Comparison of ENCODE assay signal across 8 cellular contexts in genomic region chr17:65556014-65556909, GRCh38. TPM values are rescaled to one million over a fixed set of nuclear protein-coding genes. Genes with fewer than 3 reads are reported as not detected.
A peak's percentile ranks its signal among the peaks of the same experiment; 100 is the strongest.
DNase-seq lines count a peak whose midpoint lies in the region; ATAC-seq and TF ChIP-seq lines count a peak whose summit lies in the region.

No MANE protein-coding gene starts in this region.

- H3K27me3 Mint-ChIP-seq in type B pancreatic cell: no peaks in the 10 kb centered on the region

- peak overlapping the region; percentile 100 for H3K4me3 ChIP-seq in cardiac muscle cell

- H3K27me3 ChIP-seq in cardiac muscle cell: no peaks in the 10 kb centered on the region

- H3K4me3 Mint-ChIP-seq in type B pancreatic cell: no peak overlapping the region

- H3K9me3 Mint-ChIP-seq in type B pancreatic cell: no peaks in the 10 kb centered on the region

- DNase-seq in EL (peak; percentile 59), HK-2 (ENCODE audit: unreplicated experiment) (peak; percentile 78), RPMI7951 (ENCODE audit: low read depth) (peak; percentile 46), cardiac muscle cell (ENCODE audit: low read depth in 1 of 2, low spot score in 1 of 2) (peak; percentile 78 to 92), posterior cingulate gyrus (peak; percentile 69 to 96 (median 86)), type B pancreatic cell (ENCODE audit: extremely low spot score, unreplicated experiment) (peak; percentile 90)
- peak; percentile 91 for DNase-seq in activated naive CD4-positive, alpha-beta T cell treated with Interleukin-2 at 50 U/mL for 16 hours

- no peaks in the 10 kb centered on the region for H3K9me3 ChIP-seq in cardiac muscle cell (ENCODE audit: low read depth)

- intact Hi-C loops in posterior cingulate gyrus (cut with DNase I): loop anchor here (5.0 kb wide), 3 partner anchors 99 to 611 kb away; no protein-coding TSS in a partner anchor

- peak overlapping the region; percentile 19 for H3K27ac ChIP-seq in cardiac muscle cell

- no peaks in the 10 kb centered on the region for H3K36me3 ChIP-seq in cardiac muscle cell

- H3K27ac Mint-ChIP-seq in type B pancreatic cell: no peak overlapping the region

- H3K4me1 ChIP-seq in cardiac muscle cell (ENCODE audit: low read depth): peaks cover 25% of the 10 kb centered on the region

- H3K4me1 Mint-ChIP-seq in type B pancreatic cell (ENCODE audit: unreplicated experiment): peaks cover 17% of the 10 kb centered on the region

- TF ChIP-seq CTCF in cardiac muscle cell (IDR thresholded peaks at IDR 0.05; ENCODE audit: low read depth, low read length) (peak; percentile 87), type B pancreatic cell (conservative IDR thresholded peaks at IDR 0.05) (peak; percentile 98)

- H3K36me3 Mint-ChIP-seq in type B pancreatic cell: peaks cover 21% of the 10 kb centered on the region

- ATAC-seq in HG02970 (IDR thresholded peaks at IDR 0.05; ENCODE audit: low FRiP score, unreplicated experiment): no peak

RNA-seq across cellular contexts. Expression of gene AXIN2, which starts 5.2 kb away (rescaled TPM):
- 3.1 and 4.9 TPM in 2 replicates for total RNA-seq in RPMI7951 (2014; rRNA removed; shearing (Covaris generic))
- total RNA-seq in cardiac muscle cell (35.4 and 51.1 TPM in 2 replicates), type B pancreatic cell (ENCODE audit: low replicate concordance) (29.2 and 115 TPM in 2 replicates)
- 15.0 and 22.3 TPM in 2 replicates for polyA plus RNA-seq in cardiac muscle cell
